In the genomic region with DNA sequence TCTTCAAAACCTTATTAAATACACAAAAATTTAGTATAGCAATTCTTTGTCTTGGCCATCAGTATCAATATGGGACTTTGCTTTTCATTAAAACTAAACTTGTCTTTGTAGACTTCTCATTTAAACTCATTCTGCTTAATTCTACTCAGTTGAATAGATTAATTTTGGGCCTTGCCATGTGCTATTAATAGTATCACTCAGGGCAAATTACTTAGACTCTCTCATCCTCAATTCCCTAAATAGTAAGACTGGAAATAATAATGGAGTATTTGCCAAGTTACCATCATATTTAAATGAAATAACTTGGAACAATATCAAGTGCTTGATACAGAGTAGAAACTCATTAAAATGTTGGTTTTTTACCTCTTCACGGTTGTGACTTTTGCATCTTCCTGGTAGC, we compare ENCODE assay signal across 28 cellular contexts. TPM values are rescaled to one million over a fixed set of nuclear protein-coding genes. Genes with fewer than 3 reads are reported as not detected.
DNase-seq lines count a peak whose midpoint lies in the region; ATAC-seq and TF ChIP-seq lines count a peak whose summit lies in the region.
"Had no signal": no experiment of that assay in that cellular context is flagged by ENCODE, and none has a peak within 500 bp of the region (broad histone marks: within the 10 kb centered on the region; RNA-seq: fewer than 3 reads in every experiment).

No MANE protein-coding gene starts in this region.

- H3K4me3 ChIP-seq in right atrium auricular region (no peak overlapping the region), A673 (ENCODE audit: low read depth, low read length, poor library complexity, severe bottlenecking) (no peak overlapping the region), endocrine pancreas (ENCODE audit: control insufficient read depth, insufficient read depth, low read length) (peak overlapping the region; percentile 29)
- H3K4me3 ChIP-seq: A549, BLaER1, GM12878 had no signal

- CTCF ChIA-PET in A673 (lab: Charles Lee) = no interaction called here

- H3K4me1 Mint-ChIP-seq in naive thymus-derived CD8-positive, alpha-beta T cell = peaks cover 0 to 2% (median 0%) of the 10 kb centered on the region in 4 donors
- H3K4me1 Mint-ChIP-seq: CD14-positive monocyte; CD8-positive, alpha-beta memory T cell had no signal

- H3K27ac Mint-ChIP-seq in naive thymus-derived CD8-positive, alpha-beta T cell = peak overlapping the region in 1 of 10 donors; percentile 9
- H3K27ac Mint-ChIP-seq: CD14-positive monocyte; CD4-positive, alpha-beta memory T cell; CD4-positive, CD25-positive, alpha-beta regulatory T cell had no signal

- no TSS peak for BruUV-seq in A673 (replicated peaks; lab: Mats Ljungman, UMichigan)

- DNase-seq in Right ventricle myocardium superior (no peak), right atrium auricular region (ENCODE audit: low spot score) (no peak), A673 (ENCODE audit: low spot score) (no peak)
- DNase-seq in naive thymus-derived CD8-positive, alpha-beta T cell = no peak
- DNase-seq: ACHN; BE2C; C1 segment of cervical spinal cord; CD4-positive, alpha-beta memory T cell; CD4-positive, CD25-positive, alpha-beta regulatory T cell; CD8-positive, alpha-beta memory T cell; COR-L47; DMS 273 treated with DMSO at 0.1 percent for 48 hours; DMS153; DMS53; DMS79; DND-41; EL; GDM1 had no signal

- H3K4me3 Mint-ChIP-seq in naive thymus-derived CD8-positive, alpha-beta T cell = no peak overlapping the region
- H3K4me3 Mint-ChIP-seq: CD14-positive monocyte; CD4-positive, alpha-beta memory T cell; CD4-positive, CD25-positive, alpha-beta regulatory T cell; CD8-positive, alpha-beta memory T cell had no signal

- no peaks in the 10 kb centered on the region for H3K9me3 ChIP-seq in right atrium auricular region
- no peaks in the 10 kb centered on the region for H3K9me3 ChIP-seq in A673 (ENCODE audit: low read depth, low read length, poor library complexity, severe bottlenecking)
- no peaks in the 10 kb centered on the region for H3K9me3 ChIP-seq in endocrine pancreas (ENCODE audit: control insufficient read depth, low read length)
- H3K9me3 ChIP-seq: A549, BE2C, BLaER1 had no signal

- no peak overlapping the region for H3K27ac ChIP-seq in right atrium auricular region
- peak overlapping the region; percentile 58 for H3K27ac ChIP-seq in A673 (ENCODE audit: low read depth, low read length, poor library complexity, severe bottlenecking)
- H3K27ac ChIP-seq: 22Rv1, A549, BLaER1 had no signal

- no peaks in the 10 kb centered on the region for H3K27me3 ChIP-seq in right atrium auricular region
- H3K27me3 ChIP-seq in A673 (replicated peaks; ENCODE audit: insufficient read depth, low read depth, low read length, poor library complexity) = no peaks in the 10 kb centered on the region
- H3K27me3 ChIP-seq in endocrine pancreas (ENCODE audit: control insufficient read depth, insufficient read depth, low read length) = no peaks in the 10 kb centered on the region
- H3K27me3 ChIP-seq: BE2C, BLaER1 had no signal

- no peak overlapping the region for H3K9ac ChIP-seq in endocrine pancreas (ENCODE audit: control insufficient read depth, insufficient read depth, low read length)
- H3K9ac ChIP-seq: BLaER1 had no signal

- H3K36me3 ChIP-seq in right atrium auricular region (no peaks in the 10 kb centered on the region), A673 (ENCODE audit: insufficient read depth, low read length, poor library complexity, severe bottlenecking) (peaks cover 93% of the 10 kb centered on the region), endocrine pancreas (ENCODE audit: control insufficient read depth, insufficient read depth, low read length) (no peaks in the 10 kb centered on the region)
- H3K36me3 ChIP-seq: BE2C, BLaER1 had no signal

- ATAC-seq in Right ventricle myocardium superior (ENCODE audit: poor library complexity) (peak; percentile 60), GM18873 (IDR thresholded peaks at IDR 0.05; ENCODE audit: low FRiP score, unreplicated experiment) (no peak)
- ATAC-seq in naive thymus-derived CD8-positive, alpha-beta T cell = no peak
- ATAC-seq: A549, GM12878 had no signal

- intact Hi-C loops in Right ventricle myocardium superior (cut with DNase I) = no loop called here
- intact Hi-C loops in A673 (cut with micrococcal nuclease; ENCODE audit: unreplicated experiment) = no loop called here

- POLR2A ChIA-PET in A673 (lab: Charles Lee; ENCODE audit: low non-redundant PET) = no interaction called here
- POLR2A ChIA-PET in naive thymus-derived CD8-positive, alpha-beta T cell (lab: Charles Lee) = no interaction called here

- no peak for TF ChIP-seq CTCF in right atrium auricular region (IDR thresholded peaks at IDR 0.05)
- TF ChIP-seq CTCF in A673 (conservative IDR thresholded peaks at IDR 0.05; ENCODE audit: low read depth, low read length) = no peak

- H3K27me3 Mint-ChIP-seq in naive thymus-derived CD8-positive, alpha-beta T cell = no peaks in the 10 kb centered on the region
- H3K27me3 Mint-ChIP-seq: CD4-positive, alpha-beta memory T cell; CD4-positive, CD25-positive, alpha-beta regulatory T cell; CD8-positive, alpha-beta memory T cell had no signal

- peaks cover 4 to 53% (median 19%) of the 10 kb centered on the region in 3 donors for H3K36me3 Mint-ChIP-seq in naive thymus-derived CD8-positive, alpha-beta T cell
- H3K36me3 Mint-ChIP-seq: CD14-positive monocyte had no signal

- no peaks in the 10 kb centered on the region for H3K9me3 Mint-ChIP-seq in naive thymus-derived CD8-positive, alpha-beta T cell
- H3K9me3 Mint-ChIP-seq: CD4-positive, alpha-beta memory T cell; CD4-positive, CD25-positive, alpha-beta regulatory T cell; CD8-positive, alpha-beta memory T cell had no signal

- H3K4me1 ChIP-seq in right atrium auricular region (no peaks in the 10 kb centered on the region), A673 (ENCODE audit: insufficient read depth, low read length, poor library complexity, severe bottlenecking) (peaks cover 83% of the 10 kb centered on the region), endocrine pancreas (ENCODE audit: control insufficient read depth, insufficient read depth, low read length) (peaks cover 15% of the 10 kb centered on the region)
- H3K4me1 ChIP-seq: A549, BE2C, BLaER1 had no signal

RNA-seq across cellular contexts. Expression of gene HOOK1, which starts 13.4 kb away (rescaled TPM):
- 6.3 TPM for total RNA-seq in Right ventricle myocardium superior
- 1 to 10 TPM; 3.9 to 6.1 TPM for total RNA-seq in right atrium auricular region
- total RNA-seq in A673 (2021) = 272 and 293 TPM in 2 replicates
- total RNA-seq in naive thymus-derived CD8-positive, alpha-beta T cell = 10 to 100 TPM; 20.8 to 25.2 TPM
- polyA plus RNA-seq in naive thymus-derived CD8-positive, alpha-beta T cell = 10 to 100 TPM; 14.3 to 17.2 (median 14.9) TPM
- total RNA-seq: A172, G401 had no signal
- polyA plus RNA-seq: AG04450, CD14-positive monocyte had no signal

Comparison
In these comparisons a context has a peak if more than half of its experiments do, and no peak if none do; other contexts are left out.
1. RNA of gene HOOK1, which starts 13.4 kb away (total RNA-seq): 272 to 293 TPM in A673; 20.8 to 25.2 TPM in naive thymus-derived CD8-positive, alpha-beta T cell, 6.3 TPM in Right ventricle myocardium superior (single experiment) and 3.9 to 6.1 TPM in right atrium auricular region; every median in the first group is over 10 times any median in the second.